14 cellular contexts compared by ENCODE assay signal in genomic region chr3:196499061-196499460, GRCh38. TPM values are rescaled to one million over a fixed set of nuclear protein-coding genes. Genes with fewer than 3 reads are reported as not detected.
DNase-seq lines count a peak whose midpoint lies in the region; ATAC-seq, FAIRE-seq and TF ChIP-seq lines count a peak whose summit lies in the region.
"Had no signal": no experiment of that assay in that cellular context is flagged by ENCODE, and none has a peak within 500 bp of the region (broad histone marks: within the 10 kb centered on the region; RNA-seq: fewer than 3 reads in every experiment).

No MANE protein-coding gene starts in this region.

- H3F3A ChIP-seq in OCI-LY1 (ENCODE audit: insufficient read depth, low read length), result no peaks in the 10 kb centered on the region

- H3K27me3 ChIP-seq in OCI-LY1 (ENCODE audit: insufficient read depth, low read length), result no peaks in the 10 kb centered on the region
- H3K27me3 ChIP-seq in H1 (replicated peaks in 1 of 4; ENCODE audit: control insufficient read depth in 3 of 4, extremely low read depth in 1 of 4, insufficient read depth in 3 of 4, low read length in 3 of 4), result no peaks in the 10 kb centered on the region
- H3K27me3 ChIP-seq in osteoblast (ENCODE audit: insufficient read depth, low read length), result no peaks in the 10 kb centered on the region

- peaks cover 9% of the 10 kb centered on the region; the same call in 1 of the 2 replicates for H3K79me1 ChIP-seq in H1 (ENCODE audit: low read depth, low read length)

- no peak overlapping the region for H2AK5ac ChIP-seq in H1 (ENCODE audit: low read depth, low read length)

- no peaks in the 10 kb centered on the region for H3K27me3 Mint-ChIP-seq in activated CD4-positive, alpha-beta T cell treated with anti-CD3 and anti-CD28 coated beads for 36 hours
- H3K27me3 Mint-ChIP-seq: dendritic cell treated with granulocyte-macrophage colony-stimulating factor and Interleukin-4, amounts not matched to agents 40 ng/mL and 50 ng/mL, for 4 days had no signal

- H3K9ac ChIP-seq in OCI-LY1 (ENCODE audit: low read length), result no peak overlapping the region
- no peak overlapping the region for H3K9ac ChIP-seq in H1 (replicated peaks in 1 of 4; ENCODE audit: extremely low read depth in 1 of 4, low read depth in 3 of 4, low read length in 3 of 4)

- H2AFZ ChIP-seq in OCI-LY1 (ENCODE audit: low read length) (no peak overlapping the region), H1 (ENCODE audit: low read length) (no peak overlapping the region), osteoblast (ENCODE audit: low read length) (no peak overlapping the region)

- no peak overlapping the region for H2BK20ac ChIP-seq in H1 (ENCODE audit: low read length)

- H3K79me2 ChIP-seq in OCI-LY1 (ENCODE audit: insufficient read depth, low read length), result peaks cover 92% of the 10 kb centered on the region
- peaks cover 39 to 90% of the 10 kb centered on the region in 2 experiments for H3K79me2 ChIP-seq in H1 (ENCODE audit: control insufficient read depth in 1 of 2, insufficient read depth in 2 of 2, low read length in 2 of 2)
- H3K79me2 ChIP-seq in osteoblast (ENCODE audit: insufficient read depth, low read length), result peaks cover 80% of the 10 kb centered on the region

- POLR2A ChIA-PET in activated CD4-positive, alpha-beta T cell treated with anti-CD3 and anti-CD28 coated beads for 36 hours (lab: Charles Lee), result no interaction called here
- POLR2A ChIA-PET in H1 (lab: Charles Lee; ENCODE audit: partially characterized antibody), result interaction anchor here (0.7 kb wide), 1 partner anchor 303 kb away, joined by 3 read pairs; no protein-coding TSS in a partner anchor

- H3K9me3 ChIP-seq in OCI-LY1 (ENCODE audit: low read length) (peaks cover 28% of the 10 kb centered on the region), H1 (ENCODE audit: insufficient read depth in 2 of 2, low read depth in 1 of 2, low read length in 1 of 2) (no peaks in the 10 kb centered on the region), osteoblast (ENCODE audit: low read depth, low read length) (no peaks in the 10 kb centered on the region)

- no peak overlapping the region for H3K14ac ChIP-seq in H1 (ENCODE audit: insufficient read length)

- peaks cover 14% of the 10 kb centered on the region for H3K23me2 ChIP-seq in H1 (ENCODE audit: low read depth, low read length)

- no peak for TF ChIP-seq EP300 in H1 (IDR thresholded peaks at IDR 0.05; ENCODE audit: borderline replicate concordance in 1 of 2, low read depth in 2 of 2, low read length in 2 of 2)

- no peak for TF ChIP-seq POLR2A in H1 (IDR thresholded peaks at IDR 0.05; ENCODE audit: control extremely low read depth in 1 of 2, low read depth in 2 of 2, low read length in 2 of 2)

- ATAC-seq in activated CD4-positive, alpha-beta T cell treated with anti-CD3 and anti-CD28 coated beads for 36 hours, result no peak
- ATAC-seq in GM18858 (IDR thresholded peaks at IDR 0.05; ENCODE audit: unreplicated experiment), result no peak
- ATAC-seq: activated CD4-positive, CD25-positive, alpha-beta regulatory T cell treated with anti-CD3 and anti-CD28 coated beads, Interleukin-2, amount 50 U/mL, for 24 hours had no signal

- TF ChIP-seq CTCF in OCI-LY1 (IDR thresholded peaks at IDR 0.05; ENCODE audit: low read length) (no peak), H1 (IDR thresholded peaks at IDR 0.05; ENCODE audit: control extremely low read depth in 1 of 3, insufficient read depth in 1 of 3, low read depth in 1 of 3, low read length in 3 of 3) (no peak), osteoblast (IDR thresholded peaks at IDR 0.05; ENCODE audit: extremely low read depth, low read depth, low read length) (no peak)

- H3K4me2 ChIP-seq in OCI-LY1 (ENCODE audit: low read length) (no peak overlapping the region), H1 (ENCODE audit: insufficient read depth in 1 of 2, low read depth in 2 of 2, low read length in 2 of 2) (peak overlapping the region in 1 of 2 experiments; percentile 89; a peak in 1 of 4 replicates), osteoblast (ENCODE audit: insufficient read depth, low read length) (peak overlapping the region; percentile 16)

- no peak overlapping the region for H3K56ac ChIP-seq in H1 (replicated peaks; ENCODE audit: insufficient read length, low read depth, low read length)

- peaks cover 15% of the 10 kb centered on the region for H3K4me1 ChIP-seq in OCI-LY1 (ENCODE audit: insufficient read depth, low read length, severe bottlenecking)
- H3K4me1 ChIP-seq in H1 (replicated peaks in 1 of 4; ENCODE audit: control insufficient read depth in 3 of 4, insufficient read depth in 4 of 4, low read length in 3 of 4), result peaks cover 0 to 7% (median 3%) of the 10 kb centered on the region in 4 experiments; a peak in 5 of 7 replicates
- peaks cover 13% of the 10 kb centered on the region for H3K4me1 ChIP-seq in osteoblast (ENCODE audit: insufficient read depth, low read length)

- intact Hi-C loops in activated CD4-positive, alpha-beta T cell treated with anti-CD3 and anti-CD28 coated beads for 36 hours (cut with DNase I, micrococcal nuclease), result no loop called here

- H3K4ac ChIP-seq in H1 (replicated peaks; ENCODE audit: insufficient read length, low read depth, low read length), result no peak overlapping the region

- H3K23ac ChIP-seq in H1 (ENCODE audit: insufficient read length), result no peak overlapping the region

- peaks cover 36% of the 10 kb centered on the region for H3K4me1 Mint-ChIP-seq in activated CD4-positive, alpha-beta T cell treated with anti-CD3 and anti-CD28 coated beads for 36 hours

- no peak overlapping the region for H4K91ac ChIP-seq in H1 (replicated peaks; ENCODE audit: insufficient read length, low read length)

- H3K36me3 ChIP-seq in OCI-LY1 (ENCODE audit: insufficient read depth, low read length) (peaks cover 82% of the 10 kb centered on the region), H1 (ENCODE audit: control insufficient read depth in 2 of 4, insufficient read depth in 4 of 4, low read length in 3 of 4) (peaks cover 0 to 4% (median under 1%) of the 10 kb centered on the region in 4 experiments; a peak in 1 of 8 replicates), osteoblast (ENCODE audit: insufficient read depth, low read length) (peaks cover 3% of the 10 kb centered on the region)

- no peak for DNase-seq in activated CD4-positive, alpha-beta T cell treated with anti-CD3 and anti-CD28 coated beads for 36 hours
- DNase-seq in activated CD4-positive, alpha-beta T cell treated with anti-CD3 and anti-CD28 coated beads, Interleukin-2, amount 50 U/mL, for 4 hours, result no peak
- DNase-seq in H1 (ENCODE audit: low read depth in 1 of 2, low spot score in 2 of 2), result no peak
- no peak for DNase-seq in osteoblast (ENCODE audit: insufficient read length, low spot score, missing footprints)
- no peak for DNase-seq in DMS53 treated with DMSO at 0.1 percent for 48 hours (lab: John Stamatoyannopoulos, UW; ENCODE audit: unreplicated experiment)
- no peak for DNase-seq in NCI-H1930 (lab: John Stamatoyannopoulos, UW)
- DNase-seq: HCEC 1CT had no signal

- FAIRE-seq in H1 (lab: Jason Lieb, UNC), result no peak
- FAIRE-seq: GM18507 had no signal

- no peak overlapping the region for H4K8ac ChIP-seq in H1 (ENCODE audit: extremely low read depth, insufficient read depth, low read length)

- no peak overlapping the region for H3K18ac ChIP-seq in H1 (ENCODE audit: extremely low read depth, low read length)

- H3K27ac Mint-ChIP-seq in activated CD4-positive, alpha-beta T cell treated with anti-CD3 and anti-CD28 coated beads for 36 hours, result no peak overlapping the region
- H3K27ac Mint-ChIP-seq: dendritic cell treated with granulocyte-macrophage colony-stimulating factor and Interleukin-4, amounts not matched to agents 40 ng/mL and 50 ng/mL, for 4 days had no signal

- WGBS in H1 (ENCODE audit: extremely low coverage in 1 of 2, insufficient coverage in 1 of 2, insufficient read length in 1 of 2, insufficient replicate concordance in 2 of 2, low coverage in 1 of 2, low lambda C conversion rate in 2 of 2, missing lambda C conversion rate in 1 of 2), 2 experiments, result 85% methylated on average over 5 of the region's 5 CpGs; no CpG with 5 or more reads in 1 of the 2 experiments

- no peak overlapping the region for H2BK5ac ChIP-seq in H1 (ENCODE audit: low read depth, low read length)

- TF ChIP-seq RAD21 in H1 (IDR thresholded peaks at IDR 0.05 in 1 of 2, conservative IDR thresholded peaks at IDR 0.05 in 1 of 2; ENCODE audit: low read depth in 2 of 2, low read length in 2 of 2), result no peak

- H3K4me3 ChIP-seq in OCI-LY1 (ENCODE audit: low read depth, low read length, poor library complexity, severe bottlenecking) (peak overlapping the region; percentile 86), H1 (ENCODE audit: extremely low read depth in 1 of 4, insufficient read depth in 2 of 4, low read depth in 3 of 4, low read length in 4 of 4) (0 out of 8 replicates have a peak overlapping the region, but pooled peaks of 1 of the 4 experiments have one; percentile 92), osteoblast (ENCODE audit: insufficient read depth, low read length) (peak overlapping the region; percentile 10)

- no peak overlapping the region for H4K5ac ChIP-seq in H1 (ENCODE audit: insufficient read length, low read depth, low read length)

- no peaks in the 10 kb centered on the region for H3K9me3 Mint-ChIP-seq in activated CD4-positive, alpha-beta T cell treated with anti-CD3 and anti-CD28 coated beads for 36 hours (ENCODE audit: low read depth)
- H3K9me3 Mint-ChIP-seq: dendritic cell treated with granulocyte-macrophage colony-stimulating factor and Interleukin-4, amounts not matched to agents 40 ng/mL and 50 ng/mL, for 4 days had no signal

- no peak overlapping the region for H2BK12ac ChIP-seq in H1 (ENCODE audit: low read depth, low read length)

- H3K9me2 ChIP-seq in OCI-LY1 (ENCODE audit: low read depth, low read length), result no peaks in the 10 kb centered on the region

- no peak overlapping the region for H2BK120ac ChIP-seq in H1 (replicated peaks; ENCODE audit: low read depth, low read length)

- H3K27ac ChIP-seq in OCI-LY1 (ENCODE audit: low read depth, low read length, poor library complexity, severe bottlenecking) (no peak overlapping the region), H1 (ENCODE audit: low read depth, low read length) (no peak overlapping the region), osteoblast (ENCODE audit: low read depth, low read length) (peak overlapping the region; percentile 21)

- H3K4me3 Mint-ChIP-seq in activated CD4-positive, alpha-beta T cell treated with anti-CD3 and anti-CD28 coated beads for 36 hours, result peak overlapping the region; percentile 96
- H3K4me3 Mint-ChIP-seq: dendritic cell treated with granulocyte-macrophage colony-stimulating factor and Interleukin-4, amounts not matched to agents 40 ng/mL and 50 ng/mL, for 4 days had no signal

- peaks cover 37% of the 10 kb centered on the region for H3K36me3 Mint-ChIP-seq in activated CD4-positive, alpha-beta T cell treated with anti-CD3 and anti-CD28 coated beads for 36 hours (ENCODE audit: low read depth)

- H4K20me1 ChIP-seq in OCI-LY1 (ENCODE audit: insufficient read depth, low read length), result no peaks in the 10 kb centered on the region; the same call in 1 of the 2 replicates
- H4K20me1 ChIP-seq in H1 (replicated peaks in 1 of 2; ENCODE audit: control insufficient read depth in 1 of 2, insufficient read depth in 2 of 2, low read length in 2 of 2), result peaks cover 5 to 8% of the 10 kb centered on the region in 2 experiments
- H4K20me1 ChIP-seq in osteoblast (ENCODE audit: insufficient read depth, low read length), result peaks cover 12% of the 10 kb centered on the region

- H2BK15ac ChIP-seq in H1 (ENCODE audit: low read length), result 0 out of 2 replicates have a peak overlapping the region, but pooled peaks have one; percentile 6

- CTCF ChIA-PET in activated CD4-positive, alpha-beta T cell treated with anti-CD3 and anti-CD28 coated beads for 36 hours (lab: Charles Lee), result no interaction called here
- CTCF ChIA-PET in H1 (lab: Charles Lee; ENCODE audit: partially characterized antibody), result no interaction called here

RNA-seq across cellular contexts. Expression of gene RNF168, which starts 4.5 kb away (rescaled TPM):
- 10 to 100 TPM; 20.8 to 21.8 TPM for total RNA-seq in activated CD4-positive, alpha-beta T cell treated with anti-CD3 and anti-CD28 coated beads for 36 hours
- total RNA-seq in H1 (2021; fragmentation: NEBNext Ultra II Directional; extraction: Animal tissue kit (Norgen Biotek cat#: 25700)), result 62.9 and 63.5 TPM in 2 replicates
- polyA plus RNA-seq in H1 (2011; rRNA removed), result 6.3 and 8.1 TPM in 2 replicates
- 7.7 TPM for polyA plus RNA-seq in H1 (2011; cell fraction: cytosol; rRNA removed)
- 9.6 TPM for polyA plus RNA-seq in H1 (2011; cell fraction: nucleus; rRNA removed)
- 24.8 to 26.5 TPM (median 25.8 TPM) in 4 replicates for polyA plus RNA-seq in H1 (2012, experiment 1 of 2)
- polyA plus RNA-seq in H1 (2012, experiment 2 of 2), result 1.9 TPM
- 25.1 TPM for polyA plus RNA-seq in H1 (2013, experiment 1 of 2)
- polyA plus RNA-seq in H1 (2013, experiment 2 of 2), result 25.2 TPM
- polyA minus RNA-seq in H1 (2011; rRNA and poly(A)+ RNA removed), result 45.5 and 52.6 TPM in 2 replicates
- 35.6 TPM for polyA minus RNA-seq in H1 (2011; cell fraction: cytosol; rRNA and poly(A)+ RNA removed)
- polyA minus RNA-seq in H1 (2011; cell fraction: nucleus; rRNA and poly(A)+ RNA removed), result 24.6 TPM
- 21.7 and 24.8 TPM in 2 replicates for total RNA-seq in osteoblast

RNA-seq across cellular contexts. Expression of gene SMCO1, which starts 16.1 kb away (rescaled TPM):
- total RNA-seq in activated CD4-positive, alpha-beta T cell treated with anti-CD3 and anti-CD28 coated beads for 36 hours, result not detected
- not detected in 2 replicates for total RNA-seq in H1 (2021; fragmentation: NEBNext Ultra II Directional; extraction: Animal tissue kit (Norgen Biotek cat#: 25700))
- polyA plus RNA-seq in H1 (2011; rRNA removed), result 0.03 TPM in 1 of 2 replicates, not detected in the other
- not detected for polyA plus RNA-seq in H1 (2011; cell fraction: cytosol; rRNA removed)
- polyA plus RNA-seq in H1 (2011; cell fraction: nucleus; rRNA removed), result 0.10 TPM
- polyA plus RNA-seq in H1 (2012, experiment 1 of 2), result not detected in 4 replicates
- polyA plus RNA-seq in H1 (2012, experiment 2 of 2), result not detected
- polyA plus RNA-seq in H1 (2013, experiment 1 of 2), result not detected
- not detected for polyA plus RNA-seq in H1 (2013, experiment 2 of 2)
- not detected in 2 replicates for polyA minus RNA-seq in H1 (2011; rRNA and poly(A)+ RNA removed)
- polyA minus RNA-seq in H1 (2011; cell fraction: cytosol; rRNA and poly(A)+ RNA removed), result not detected
- not detected for polyA minus RNA-seq in H1 (2011; cell fraction: nucleus; rRNA and poly(A)+ RNA removed)
- not detected in 2 replicates for total RNA-seq in osteoblast
- total RNA-seq: mesenteric fat pad had no signal
- polyA plus RNA-seq: AG04450 had no signal
